ENCODE assay signal across 11 cellular contexts in genomic region chr4:76611164-76611563, GRCh38.
DNase-seq lines count a peak whose midpoint lies in the region; ATAC-seq and TF ChIP-seq lines count a peak whose summit lies in the region.
"Had no signal": no experiment of that assay in that cellular context is flagged by ENCODE, and none has a peak within 500 bp of the region (broad histone marks: within the 10 kb centered on the region; RNA-seq: fewer than 3 reads in every experiment).

No MANE protein-coding gene starts in this region.

- no peaks in the 10 kb centered on the region for H3K27me3 ChIP-seq in right atrium auricular region

- H3K36me3 ChIP-seq in right atrium auricular region = no peaks in the 10 kb centered on the region

- H3K27ac ChIP-seq in right atrium auricular region = peak overlapping the region; percentile 37 to 48

- H3K4me1 ChIP-seq in right atrium auricular region = peaks cover 0 to 17% of the 10 kb centered on the region in 2 donors

- H3K4me3 ChIP-seq in right atrium auricular region = no peak overlapping the region

- TF ChIP-seq CTCF in right atrium auricular region (IDR thresholded peaks at IDR 0.05) = no peak

- ATAC-seq in HG03520 (IDR thresholded peaks at IDR 0.05; ENCODE audit: unreplicated experiment) (no peak), GM19463 (IDR thresholded peaks at IDR 0.05; ENCODE audit: unreplicated experiment) (no peak), HG03139 (IDR thresholded peaks at IDR 0.05; ENCODE audit: unreplicated experiment) (no peak), HG03196 (IDR thresholded peaks at IDR 0.05; ENCODE audit: unreplicated experiment) (no peak)

- DNase-seq in Daoy (ENCODE audit: low read depth) (peak; percentile 16), astrocyte of the hippocampus (ENCODE audit: low read depth, low spot score) (peak; percentile 79), right atrium auricular region (ENCODE audit: low spot score) (no peak), renal cortical epithelial cell (ENCODE audit: low read depth) (peak; percentile 72)
- DNase-seq: activated T-cell treated with anti-CD3 and anti-CD28 coated beads, Interleukin-2, amount 50 U/mL, for 1 hour; CD4-positive, CD25-positive, alpha-beta regulatory T cell; NCI-H1930 had no signal

- H3K9me3 ChIP-seq in right atrium auricular region = no peaks in the 10 kb centered on the region
